1 cellular context compared by ENCODE assay signal in the genomic region with DNA sequence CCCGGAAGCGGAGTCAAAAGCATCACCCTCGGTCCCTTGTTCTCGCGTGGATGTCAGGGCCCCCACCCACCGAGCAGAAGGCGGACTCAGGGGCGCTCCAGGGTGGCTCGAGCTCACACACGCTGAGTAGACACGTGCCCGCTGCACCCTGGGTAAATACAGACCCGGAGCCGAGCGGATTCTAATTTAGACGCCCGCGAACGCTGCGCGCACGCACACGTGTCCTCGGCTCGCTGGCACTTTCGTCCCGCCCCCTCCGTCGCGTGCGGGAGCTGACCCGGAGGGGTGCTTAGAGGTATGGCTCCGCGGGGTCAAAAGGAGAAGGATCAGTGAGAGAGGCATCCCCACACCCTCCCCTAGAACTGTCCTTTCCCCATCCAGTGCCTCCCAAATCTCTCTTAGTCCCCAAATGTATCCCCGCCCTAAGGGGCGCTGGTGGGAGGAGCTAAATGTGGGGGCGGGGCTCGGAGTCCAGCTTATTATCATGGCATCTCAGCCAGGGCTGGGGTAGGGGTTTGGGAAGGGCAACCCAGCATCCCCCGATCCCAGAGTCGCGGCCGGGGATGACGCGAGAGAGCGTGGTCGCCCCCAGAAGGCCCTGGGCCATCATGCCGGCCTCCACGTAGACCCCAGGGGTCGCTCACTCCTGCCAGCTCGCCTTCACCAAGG.
A peak's percentile ranks its signal among the peaks of the same experiment; 100 is the strongest.
TF ChIP-seq lines count a peak whose summit lies in the region.

No MANE protein-coding gene starts in this region.

TF ChIP-seq in K562, 482 proteins besides CTCF, POLR2A, EP300 and RAD21 (continued from another document and continues in another):
- no peak for TF ChIP-seq RBM22 (IDR thresholded peaks at IDR 0.05; ENCODE audit: low read depth, low read length, poor library complexity, severe bottlenecking)
- TF ChIP-seq, protein P1, sequence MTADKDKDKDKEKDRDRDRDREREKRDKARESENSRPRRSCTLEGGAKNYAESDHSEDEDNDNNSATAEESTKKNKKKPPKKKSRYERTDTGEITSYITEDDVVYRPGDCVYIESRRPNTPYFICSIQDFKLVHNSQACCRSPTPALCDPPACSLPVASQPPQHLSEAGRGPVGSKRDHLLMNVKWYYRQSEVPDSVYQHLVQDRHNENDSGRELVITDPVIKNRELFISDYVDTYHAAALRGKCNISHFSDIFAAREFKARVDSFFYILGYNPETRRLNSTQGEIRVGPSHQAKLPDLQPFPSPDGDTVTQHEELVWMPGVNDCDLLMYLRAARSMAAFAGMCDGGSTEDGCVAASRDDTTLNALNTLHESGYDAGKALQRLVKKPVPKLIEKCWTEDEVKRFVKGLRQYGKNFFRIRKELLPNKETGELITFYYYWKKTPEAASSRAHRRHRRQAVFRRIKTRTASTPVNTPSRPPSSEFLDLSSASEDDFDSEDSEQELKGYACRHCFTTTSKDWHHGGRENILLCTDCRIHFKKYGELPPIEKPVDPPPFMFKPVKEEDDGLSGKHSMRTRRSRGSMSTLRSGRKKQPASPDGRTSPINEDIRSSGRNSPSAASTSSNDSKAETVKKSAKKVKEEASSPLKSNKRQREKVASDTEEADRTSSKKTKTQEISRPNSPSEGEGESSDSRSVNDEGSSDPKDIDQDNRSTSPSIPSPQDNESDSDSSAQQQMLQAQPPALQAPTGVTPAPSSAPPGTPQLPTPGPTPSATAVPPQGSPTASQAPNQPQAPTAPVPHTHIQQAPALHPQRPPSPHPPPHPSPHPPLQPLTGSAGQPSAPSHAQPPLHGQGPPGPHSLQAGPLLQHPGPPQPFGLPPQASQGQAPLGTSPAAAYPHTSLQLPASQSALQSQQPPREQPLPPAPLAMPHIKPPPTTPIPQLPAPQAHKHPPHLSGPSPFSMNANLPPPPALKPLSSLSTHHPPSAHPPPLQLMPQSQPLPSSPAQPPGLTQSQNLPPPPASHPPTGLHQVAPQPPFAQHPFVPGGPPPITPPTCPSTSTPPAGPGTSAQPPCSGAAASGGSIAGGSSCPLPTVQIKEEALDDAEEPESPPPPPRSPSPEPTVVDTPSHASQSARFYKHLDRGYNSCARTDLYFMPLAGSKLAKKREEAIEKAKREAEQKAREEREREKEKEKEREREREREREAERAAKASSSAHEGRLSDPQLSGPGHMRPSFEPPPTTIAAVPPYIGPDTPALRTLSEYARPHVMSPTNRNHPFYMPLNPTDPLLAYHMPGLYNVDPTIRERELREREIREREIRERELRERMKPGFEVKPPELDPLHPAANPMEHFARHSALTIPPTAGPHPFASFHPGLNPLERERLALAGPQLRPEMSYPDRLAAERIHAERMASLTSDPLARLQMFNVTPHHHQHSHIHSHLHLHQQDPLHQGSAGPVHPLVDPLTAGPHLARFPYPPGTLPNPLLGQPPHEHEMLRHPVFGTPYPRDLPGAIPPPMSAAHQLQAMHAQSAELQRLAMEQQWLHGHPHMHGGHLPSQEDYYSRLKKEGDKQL (CRISPR knock-in tag; IDR thresholded peaks at IDR 0.05; ENCODE audit: borderline replicate concordance), result 0 out of 2 replicates have a peak, but pooled peaks have one; percentile 48
- peak; percentile 78 for TF ChIP-seq LEF1 (IDR thresholded peaks at IDR 0.05)
- no peak for TF ChIP-seq TBL1XR1 (IDR thresholded peaks at IDR 0.05; ENCODE audit: low read length in 2 of 2)
- TF ChIP-seq GABPB1 (CRISPR knock-in tag; IDR thresholded peaks at IDR 0.05), result no peak
- TF ChIP-seq SMC3 (conservative IDR thresholded peaks at IDR 0.05; ENCODE audit: insufficient read depth, low read depth, low read length), result no peak
- TF ChIP-seq EGR1 (conservative IDR thresholded peaks at IDR 0.05), result peak; percentile 2; the same call in 1 of the 2 replicates
- TF ChIP-seq, protein P2, sequence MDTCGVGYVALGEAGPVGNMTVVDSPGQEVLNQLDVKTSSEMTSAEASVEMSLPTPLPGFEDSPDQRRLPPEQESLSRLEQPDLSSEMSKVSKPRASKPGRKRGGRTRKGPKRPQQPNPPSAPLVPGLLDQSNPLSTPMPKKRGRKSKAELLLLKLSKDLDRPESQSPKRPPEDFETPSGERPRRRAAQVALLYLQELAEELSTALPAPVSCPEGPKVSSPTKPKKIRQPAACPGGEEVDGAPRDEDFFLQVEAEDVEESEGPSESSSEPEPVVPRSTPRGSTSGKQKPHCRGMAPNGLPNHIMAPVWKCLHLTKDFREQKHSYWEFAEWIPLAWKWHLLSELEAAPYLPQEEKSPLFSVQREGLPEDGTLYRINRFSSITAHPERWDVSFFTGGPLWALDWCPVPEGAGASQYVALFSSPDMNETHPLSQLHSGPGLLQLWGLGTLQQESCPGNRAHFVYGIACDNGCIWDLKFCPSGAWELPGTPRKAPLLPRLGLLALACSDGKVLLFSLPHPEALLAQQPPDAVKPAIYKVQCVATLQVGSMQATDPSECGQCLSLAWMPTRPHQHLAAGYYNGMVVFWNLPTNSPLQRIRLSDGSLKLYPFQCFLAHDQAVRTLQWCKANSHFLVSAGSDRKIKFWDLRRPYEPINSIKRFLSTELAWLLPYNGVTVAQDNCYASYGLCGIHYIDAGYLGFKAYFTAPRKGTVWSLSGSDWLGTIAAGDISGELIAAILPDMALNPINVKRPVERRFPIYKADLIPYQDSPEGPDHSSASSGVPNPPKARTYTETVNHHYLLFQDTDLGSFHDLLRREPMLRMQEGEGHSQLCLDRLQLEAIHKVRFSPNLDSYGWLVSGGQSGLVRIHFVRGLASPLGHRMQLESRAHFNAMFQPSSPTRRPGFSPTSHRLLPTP (IDR thresholded peaks at IDR 0.05; ENCODE audit: borderline replicate concordance, extremely low read depth, insufficient read length), result no peak
- TF ChIP-seq ZKSCAN3 (CRISPR knock-in tag; IDR thresholded peaks at IDR 0.05), result no peak
- TF ChIP-seq, protein P3, sequence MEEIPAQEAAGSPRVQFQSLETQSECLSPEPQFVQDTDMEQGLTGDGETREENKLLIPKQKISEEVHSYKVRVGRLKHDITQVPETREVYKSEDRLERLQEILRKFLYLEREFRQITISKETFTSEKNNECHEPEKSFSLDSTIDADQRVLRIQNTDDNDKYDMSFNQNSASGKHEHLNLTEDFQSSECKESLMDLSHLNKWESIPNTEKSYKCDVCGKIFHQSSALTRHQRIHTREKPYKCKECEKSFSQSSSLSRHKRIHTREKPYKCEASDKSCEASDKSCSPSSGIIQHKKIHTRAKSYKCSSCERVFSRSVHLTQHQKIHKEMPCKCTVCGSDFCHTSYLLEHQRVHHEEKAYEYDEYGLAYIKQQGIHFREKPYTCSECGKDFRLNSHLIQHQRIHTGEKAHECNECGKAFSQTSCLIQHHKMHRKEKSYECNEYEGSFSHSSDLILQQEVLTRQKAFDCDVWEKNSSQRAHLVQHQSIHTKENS (CRISPR knock-in tag; IDR thresholded peaks at IDR 0.05), result 0 out of 2 replicates have a peak, but pooled peaks have one; percentile 2
- no peak; the same call in 1 of the 2 replicates for TF ChIP-seq ELF1 (tag; IDR thresholded peaks at IDR 0.05)
- TF ChIP-seq, protein P4, sequence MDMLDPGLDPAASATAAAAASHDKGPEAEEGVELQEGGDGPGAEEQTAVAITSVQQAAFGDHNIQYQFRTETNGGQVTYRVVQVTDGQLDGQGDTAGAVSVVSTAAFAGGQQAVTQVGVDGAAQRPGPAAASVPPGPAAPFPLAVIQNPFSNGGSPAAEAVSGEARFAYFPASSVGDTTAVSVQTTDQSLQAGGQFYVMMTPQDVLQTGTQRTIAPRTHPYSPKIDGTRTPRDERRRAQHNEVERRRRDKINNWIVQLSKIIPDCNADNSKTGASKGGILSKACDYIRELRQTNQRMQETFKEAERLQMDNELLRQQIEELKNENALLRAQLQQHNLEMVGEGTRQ (CRISPR knock-in tag; IDR thresholded peaks at IDR 0.05), result peak; percentile 79
- TF ChIP-seq, protein P5, sequence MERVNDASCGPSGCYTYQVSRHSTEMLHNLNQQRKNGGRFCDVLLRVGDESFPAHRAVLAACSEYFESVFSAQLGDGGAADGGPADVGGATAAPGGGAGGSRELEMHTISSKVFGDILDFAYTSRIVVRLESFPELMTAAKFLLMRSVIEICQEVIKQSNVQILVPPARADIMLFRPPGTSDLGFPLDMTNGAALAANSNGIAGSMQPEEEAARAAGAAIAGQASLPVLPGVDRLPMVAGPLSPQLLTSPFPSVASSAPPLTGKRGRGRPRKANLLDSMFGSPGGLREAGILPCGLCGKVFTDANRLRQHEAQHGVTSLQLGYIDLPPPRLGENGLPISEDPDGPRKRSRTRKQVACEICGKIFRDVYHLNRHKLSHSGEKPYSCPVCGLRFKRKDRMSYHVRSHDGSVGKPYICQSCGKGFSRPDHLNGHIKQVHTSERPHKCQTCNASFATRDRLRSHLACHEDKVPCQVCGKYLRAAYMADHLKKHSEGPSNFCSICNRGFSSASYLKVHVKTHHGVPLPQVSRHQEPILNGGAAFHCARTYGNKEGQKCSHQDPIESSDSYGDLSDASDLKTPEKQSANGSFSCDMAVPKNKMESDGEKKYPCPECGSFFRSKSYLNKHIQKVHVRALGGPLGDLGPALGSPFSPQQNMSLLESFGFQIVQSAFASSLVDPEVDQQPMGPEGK (CRISPR knock-in tag; IDR thresholded peaks at IDR 0.05; ENCODE audit: borderline replicate concordance), result no peak
- TF ChIP-seq, protein P6, sequence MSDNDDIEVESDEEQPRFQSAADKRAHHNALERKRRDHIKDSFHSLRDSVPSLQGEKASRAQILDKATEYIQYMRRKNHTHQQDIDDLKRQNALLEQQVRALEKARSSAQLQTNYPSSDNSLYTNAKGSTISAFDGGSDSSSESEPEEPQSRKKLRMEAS (CRISPR knock-in tag; IDR thresholded peaks at IDR 0.05), result peak; percentile 96
- TF ChIP-seq ZEB2 (IDR thresholded peaks at IDR 0.05), result no peak
- 0 out of 2 replicates have a peak, but pooled peaks have one; percentile 61 for TF ChIP-seq PHTF2 (CRISPR knock-in tag; IDR thresholded peaks at IDR 0.05)
- TF ChIP-seq, protein P7, sequence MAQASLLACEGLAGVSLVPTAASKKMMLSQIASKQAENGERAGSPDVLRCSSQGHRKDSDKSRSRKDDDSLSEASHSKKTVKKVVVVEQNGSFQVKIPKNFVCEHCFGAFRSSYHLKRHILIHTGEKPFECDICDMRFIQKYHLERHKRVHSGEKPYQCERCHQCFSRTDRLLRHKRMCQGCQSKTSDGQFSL (CRISPR knock-in tag; IDR thresholded peaks at IDR 0.05), result peak; percentile 86
- TF ChIP-seq, protein P7 (tag; IDR thresholded peaks at IDR 0.05), result no peak
- peak; percentile 93 for TF ChIP-seq CREM (IDR thresholded peaks at IDR 0.05; ENCODE audit: low read depth)
- TF ChIP-seq ZNF431 (CRISPR knock-in tag; IDR thresholded peaks at IDR 0.05), result peak; percentile 51
- no peak for TF ChIP-seq SMAD4 (CRISPR knock-in tag; conservative IDR thresholded peaks at IDR 0.05)
- peak; percentile 25; the same call in 1 of the 2 replicates for TF ChIP-seq XRCC5 (IDR thresholded peaks at IDR 0.05; ENCODE audit: low read depth, low read length)
- peak; percentile 41; the same call in 1 of the 2 replicates for TF ChIP-seq JUN (IDR thresholded peaks at IDR 0.05; ENCODE audit: borderline replicate concordance, low read depth, low read length)
- TF ChIP-seq JUN (CRISPR knock-in tag; IDR thresholded peaks at IDR 0.05; ENCODE audit: borderline replicate concordance), result no peak
- TF ChIP-seq, protein P8, sequence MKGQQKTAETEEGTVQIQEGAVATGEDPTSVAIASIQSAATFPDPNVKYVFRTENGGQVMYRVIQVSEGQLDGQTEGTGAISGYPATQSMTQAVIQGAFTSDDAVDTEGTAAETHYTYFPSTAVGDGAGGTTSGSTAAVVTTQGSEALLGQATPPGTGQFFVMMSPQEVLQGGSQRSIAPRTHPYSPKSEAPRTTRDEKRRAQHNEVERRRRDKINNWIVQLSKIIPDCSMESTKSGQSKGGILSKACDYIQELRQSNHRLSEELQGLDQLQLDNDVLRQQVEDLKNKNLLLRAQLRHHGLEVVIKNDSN (CRISPR knock-in tag; IDR thresholded peaks at IDR 0.05), result peak; percentile 91
- TF ChIP-seq, protein P9, sequence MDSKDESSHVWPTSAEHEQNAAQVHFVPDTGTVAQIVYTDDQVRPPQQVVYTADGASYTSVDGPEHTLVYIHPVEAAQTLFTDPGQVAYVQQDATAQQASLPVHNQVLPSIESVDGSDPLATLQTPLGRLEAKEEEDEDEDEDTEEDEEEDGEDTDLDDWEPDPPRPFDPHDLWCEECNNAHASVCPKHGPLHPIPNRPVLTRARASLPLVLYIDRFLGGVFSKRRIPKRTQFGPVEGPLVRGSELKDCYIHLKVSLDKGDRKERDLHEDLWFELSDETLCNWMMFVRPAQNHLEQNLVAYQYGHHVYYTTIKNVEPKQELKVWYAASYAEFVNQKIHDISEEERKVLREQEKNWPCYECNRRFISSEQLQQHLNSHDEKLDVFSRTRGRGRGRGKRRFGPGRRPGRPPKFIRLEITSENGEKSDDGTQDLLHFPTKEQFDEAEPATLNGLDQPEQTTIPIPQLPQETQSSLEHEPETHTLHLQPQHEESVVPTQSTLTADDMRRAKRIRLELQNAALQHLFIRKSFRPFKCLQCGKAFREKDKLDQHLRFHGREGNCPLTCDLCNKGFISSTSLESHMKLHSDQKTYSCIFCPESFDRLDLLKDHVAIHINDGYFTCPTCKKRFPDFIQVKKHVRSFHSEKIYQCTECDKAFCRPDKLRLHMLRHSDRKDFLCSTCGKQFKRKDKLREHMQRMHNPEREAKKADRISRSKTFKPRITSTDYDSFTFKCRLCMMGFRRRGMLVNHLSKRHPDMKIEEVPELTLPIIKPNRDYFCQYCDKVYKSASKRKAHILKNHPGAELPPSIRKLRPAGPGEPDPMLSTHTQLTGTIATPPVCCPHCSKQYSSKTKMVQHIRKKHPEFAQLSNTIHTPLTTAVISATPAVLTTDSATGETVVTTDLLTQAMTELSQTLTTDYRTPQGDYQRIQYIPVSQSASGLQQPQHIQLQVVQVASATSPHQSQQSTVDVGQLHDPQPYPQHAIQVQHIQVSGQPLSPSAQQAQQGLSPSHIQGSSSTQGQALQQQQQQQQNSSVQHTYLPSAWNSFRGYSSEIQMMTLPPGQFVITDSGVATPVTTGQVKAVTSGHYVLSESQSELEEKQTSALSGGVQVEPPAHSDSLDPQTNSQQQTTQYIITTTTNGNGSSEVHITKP (IDR thresholded peaks at IDR 0.05; ENCODE audit: partially characterized antibody), result peak; percentile 25
- no peak for TF ChIP-seq ZNF121 (CRISPR knock-in tag; conservative IDR thresholded peaks at IDR 0.05)
- TF ChIP-seq SIRT6 (IDR thresholded peaks at IDR 0.05; ENCODE audit: low read depth, low read length), result no peak
- TF ChIP-seq ILK (tag; IDR thresholded peaks at IDR 0.05; ENCODE audit: borderline replicate concordance, low read depth), result no peak
- peak; percentile 56; the same call in 1 of the 2 replicates for TF ChIP-seq RAD51 (IDR thresholded peaks at IDR 0.05; ENCODE audit: borderline replicate concordance, low read depth)
- TF ChIP-seq ZNF764 (CRISPR knock-in tag; IDR thresholded peaks at IDR 0.05; ENCODE audit: low read depth), result no peak
- TF ChIP-seq MIER1 (IDR thresholded peaks at IDR 0.05; ENCODE audit: low read depth), result 0 out of 2 replicates have a peak, but pooled peaks have one; percentile 16
- TF ChIP-seq DMBX1 (CRISPR knock-in tag; IDR thresholded peaks at IDR 0.05; ENCODE audit: borderline replicate concordance), result no peak
